ENCODE assay signal across 4 cellular contexts in genomic region chr1:188420177-188420576, GRCh38.
TF ChIP-seq lines count a peak whose summit lies in the region.

No MANE protein-coding gene starts in this region.

TF ChIP-seq in SK-N-SH, 30 proteins besides CTCF, POLR2A, EP300 and RAD21:
- TF ChIP-seq ELF1 (IDR thresholded peaks at IDR 0.05) (no peak), RXRA (IDR thresholded peaks at IDR 0.05; ENCODE audit: borderline replicate concordance, low read depth) (no peak), FOSL2 (IDR thresholded peaks at IDR 0.05; ENCODE audit: borderline replicate concordance, low read depth) (no peak), RCOR1 (IDR thresholded peaks at IDR 0.05; ENCODE audit: low read length) (no peak), GABPA (IDR thresholded peaks at IDR 0.05; ENCODE audit: low read depth) (no peak), JUND (IDR thresholded peaks at IDR 0.05) (no peak), MXI1 (IDR thresholded peaks at IDR 0.05; ENCODE audit: low read depth, low read length) (no peak), SMC3 (IDR thresholded peaks at IDR 0.05; ENCODE audit: low read depth, low read length) (no peak)
- TF ChIP-seq, protein P1, sequence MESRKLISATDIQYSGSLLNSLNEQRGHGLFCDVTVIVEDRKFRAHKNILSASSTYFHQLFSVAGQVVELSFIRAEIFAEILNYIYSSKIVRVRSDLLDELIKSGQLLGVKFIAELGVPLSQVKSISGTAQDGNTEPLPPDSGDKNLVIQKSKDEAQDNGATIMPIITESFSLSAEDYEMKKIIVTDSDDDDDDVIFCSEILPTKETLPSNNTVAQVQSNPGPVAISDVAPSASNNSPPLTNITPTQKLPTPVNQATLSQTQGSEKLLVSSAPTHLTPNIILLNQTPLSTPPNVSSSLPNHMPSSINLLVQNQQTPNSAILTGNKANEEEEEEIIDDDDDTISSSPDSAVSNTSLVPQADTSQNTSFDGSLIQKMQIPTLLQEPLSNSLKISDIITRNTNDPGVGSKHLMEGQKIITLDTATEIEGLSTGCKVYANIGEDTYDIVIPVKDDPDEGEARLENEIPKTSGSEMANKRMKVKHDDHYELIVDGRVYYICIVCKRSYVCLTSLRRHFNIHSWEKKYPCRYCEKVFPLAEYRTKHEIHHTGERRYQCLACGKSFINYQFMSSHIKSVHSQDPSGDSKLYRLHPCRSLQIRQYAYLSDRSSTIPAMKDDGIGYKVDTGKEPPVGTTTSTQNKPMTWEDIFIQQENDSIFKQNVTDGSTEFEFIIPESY (IDR thresholded peaks at IDR 0.05; ENCODE audit: borderline replicate concordance, low read depth) = no peak
TF ChIP-seq in SK-N-SH: peak in this region for 0.

TF ChIP-seq in SK-N-SH treated with all-trans-retinoic acid at 6 μM for 48 hours, 23 proteins besides CTCF, POLR2A, EP300 and RAD21:
- TF ChIP-seq ISL1 (CRISPR knock-in tag; IDR thresholded peaks at IDR 0.05) (no peak), ESRRG (CRISPR knock-in tag; IDR thresholded peaks at IDR 0.05) (no peak), CSRNP3 (CRISPR knock-in tag; IDR thresholded peaks at IDR 0.05) (no peak), ZFP30 (CRISPR knock-in tag; IDR thresholded peaks at IDR 0.05) (no peak), BACH2 (CRISPR knock-in tag; IDR thresholded peaks at IDR 0.05; ENCODE audit: borderline replicate concordance) (no peak), POU6F1 (CRISPR knock-in tag; IDR thresholded peaks at IDR 0.05; ENCODE audit: borderline replicate concordance, low read depth) (no peak), ZNF70 (CRISPR knock-in tag; IDR thresholded peaks at IDR 0.05) (no peak), TCF4 (CRISPR knock-in tag; IDR thresholded peaks at IDR 0.05; ENCODE audit: borderline replicate concordance) (no peak), ZC3H10 (CRISPR knock-in tag; IDR thresholded peaks at IDR 0.05) (no peak), ARNTL (CRISPR knock-in tag; IDR thresholded peaks at IDR 0.05; ENCODE audit: borderline replicate concordance, low read depth) (no peak), ZFP3 (CRISPR knock-in tag; IDR thresholded peaks at IDR 0.05) (no peak)
- TF ChIP-seq, protein P2, sequence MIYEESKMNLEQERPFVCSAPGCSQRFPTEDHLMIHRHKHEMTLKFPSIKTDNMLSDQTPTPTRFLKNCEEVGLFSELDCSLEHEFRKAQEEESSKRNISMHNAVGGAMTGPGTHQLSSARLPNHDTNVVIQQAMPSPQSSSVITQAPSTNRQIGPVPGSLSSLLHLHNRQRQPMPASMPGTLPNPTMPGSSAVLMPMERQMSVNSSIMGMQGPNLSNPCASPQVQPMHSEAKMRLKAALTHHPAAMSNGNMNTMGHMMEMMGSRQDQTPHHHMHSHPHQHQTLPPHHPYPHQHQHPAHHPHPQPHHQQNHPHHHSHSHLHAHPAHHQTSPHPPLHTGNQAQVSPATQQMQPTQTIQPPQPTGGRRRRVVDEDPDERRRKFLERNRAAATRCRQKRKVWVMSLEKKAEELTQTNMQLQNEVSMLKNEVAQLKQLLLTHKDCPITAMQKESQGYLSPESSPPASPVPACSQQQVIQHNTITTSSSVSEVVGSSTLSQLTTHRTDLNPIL (CRISPR knock-in tag; IDR thresholded peaks at IDR 0.05; ENCODE audit: low read depth) = no peak
TF ChIP-seq in SK-N-SH treated with all-trans-retinoic acid at 6 μM for 48 hours: peak in this region for 0.

TF ChIP-seq in HepG2, 621 proteins besides CTCF, POLR2A, EP300 and RAD21:
- TF ChIP-seq HNRNPK (IDR thresholded peaks at IDR 0.05; ENCODE audit: low read depth, low read length, poor library complexity, severe bottlenecking) = peak; percentile 46
- TF ChIP-seq ZXDC (CRISPR knock-in tag; IDR thresholded peaks at IDR 0.05) = no peak

TF ChIP-seq in K562, 482 proteins besides CTCF, POLR2A, EP300 and RAD21:
- peak; percentile 93 for TF ChIP-seq PCBP2 (IDR thresholded peaks at IDR 0.05; ENCODE audit: low read depth, low read length, poor library complexity, severe bottlenecking)
- TF ChIP-seq, protein P2 (CRISPR knock-in tag; IDR thresholded peaks at IDR 0.05) = no peak
